In genomic region chr14:77616454-77617229, GRCh38 we compare ENCODE assay signal across 1 cellular context.
A peak's percentile ranks its signal among the peaks of the same experiment; 100 is the strongest.
TF ChIP-seq lines count a peak whose summit lies in the region.

A gene with protein sequence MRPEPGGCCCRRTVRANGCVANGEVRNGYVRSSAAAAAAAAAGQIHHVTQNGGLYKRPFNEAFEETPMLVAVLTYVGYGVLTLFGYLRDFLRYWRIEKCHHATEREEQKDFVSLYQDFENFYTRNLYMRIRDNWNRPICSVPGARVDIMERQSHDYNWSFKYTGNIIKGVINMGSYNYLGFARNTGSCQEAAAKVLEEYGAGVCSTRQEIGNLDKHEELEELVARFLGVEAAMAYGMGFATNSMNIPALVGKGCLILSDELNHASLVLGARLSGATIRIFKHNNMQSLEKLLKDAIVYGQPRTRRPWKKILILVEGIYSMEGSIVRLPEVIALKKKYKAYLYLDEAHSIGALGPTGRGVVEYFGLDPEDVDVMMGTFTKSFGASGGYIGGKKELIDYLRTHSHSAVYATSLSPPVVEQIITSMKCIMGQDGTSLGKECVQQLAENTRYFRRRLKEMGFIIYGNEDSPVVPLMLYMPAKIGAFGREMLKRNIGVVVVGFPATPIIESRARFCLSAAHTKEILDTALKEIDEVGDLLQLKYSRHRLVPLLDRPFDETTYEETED (minus strand): TSS chr14:77616637. CDS start chr14:77616579, 58 bp downstream.

TF ChIP-seq in K562, 482 proteins besides CTCF, POLR2A, EP300 and RAD21 (continued from another document and continues in another):
- TF ChIP-seq RB1 (IDR thresholded peaks at IDR 0.05; ENCODE audit: low read depth) (peak; percentile 74; the same call in 1 of the 2 replicates), ZNF668 (CRISPR knock-in tag; IDR thresholded peaks at IDR 0.05) (no peak), POLR2H (tag; IDR thresholded peaks at IDR 0.05; ENCODE audit: low read depth) (no peak), TSC22D4 (tag; IDR thresholded peaks at IDR 0.05) (no peak), E2F1 (CRISPR knock-in tag; IDR thresholded peaks at IDR 0.05) (no peak), SIN3A (IDR thresholded peaks at IDR 0.05; ENCODE audit: borderline replicate concordance in 2 of 2, control insufficient read depth in 1 of 2, low read depth in 2 of 2, low read length in 2 of 2) (peak; percentile 44 to 71; a peak in 2 of 4 replicates), SAP30 (IDR thresholded peaks at IDR 0.05; ENCODE audit: borderline replicate concordance, insufficient read depth, low read depth, low read length, poor library complexity, severe bottlenecking) (no peak), BDP1 (IDR thresholded peaks at IDR 0.05; ENCODE audit: insufficient read depth, insufficient read length) (no peak), ZNF316 (IDR thresholded peaks at IDR 0.05) (no peak), RHOXF2B (CRISPR knock-in tag; conservative IDR thresholded peaks at IDR 0.05) (no peak), E2F4 (CRISPR knock-in tag; IDR thresholded peaks at IDR 0.05; ENCODE audit: low read depth) (no peak), NFXL1 (CRISPR knock-in tag; IDR thresholded peaks at IDR 0.05) (no peak), TGIF2 (CRISPR knock-in tag; IDR thresholded peaks at IDR 0.05) (no peak), HOXB6 (CRISPR knock-in tag; IDR thresholded peaks at IDR 0.05; ENCODE audit: borderline replicate concordance) (no peak), PHB (CRISPR knock-in tag; IDR thresholded peaks at IDR 0.05) (no peak), MED1 (CRISPR knock-in tag; IDR thresholded peaks at IDR 0.05; ENCODE audit: borderline replicate concordance) (no peak), ZNF175 (CRISPR knock-in tag; IDR thresholded peaks at IDR 0.05; ENCODE audit: low read depth) (no peak), MEF2D (tag; conservative IDR thresholded peaks at IDR 0.05; ENCODE audit: low read depth) (no peak), CCAR2 (IDR thresholded peaks at IDR 0.05; ENCODE audit: low read depth, low read length) (no peak), CBX8 (IDR thresholded peaks at IDR 0.05; ENCODE audit: borderline replicate concordance, extremely low read depth, low read depth, low read length, poor library complexity, severe bottlenecking) (no peak), ZFP91 (CRISPR knock-in tag; IDR thresholded peaks at IDR 0.05) (no peak), PTBP1 (IDR thresholded peaks at IDR 0.05; ENCODE audit: low read depth, low read length) (no peak), MAFK (IDR thresholded peaks at IDR 0.05; ENCODE audit: low read length) (no peak), U2AF2 (optimal IDR thresholded peaks at IDR 0.05; ENCODE audit: low read depth, low read length) (no peak), SRSF7 (optimal IDR thresholded peaks at IDR 0.05; ENCODE audit: low read depth, low read length) (no peak), TCF7L2 (IDR thresholded peaks at IDR 0.05; ENCODE audit: low read depth, low read length) (no peak), ADNP (tag; IDR thresholded peaks at IDR 0.05) (no peak), PREB (CRISPR knock-in tag; IDR thresholded peaks at IDR 0.05) (no peak), ZNF778 (CRISPR knock-in tag; IDR thresholded peaks at IDR 0.05) (no peak), SUPT5H (IDR thresholded peaks at IDR 0.05) (peak; percentile 68), GATAD2B (IDR thresholded peaks at IDR 0.05; ENCODE audit: borderline replicate concordance) (no peak), ZC3H4 (CRISPR knock-in tag; IDR thresholded peaks at IDR 0.05; ENCODE audit: borderline replicate concordance) (no peak)
- TF ChIP-seq, protein P1, sequence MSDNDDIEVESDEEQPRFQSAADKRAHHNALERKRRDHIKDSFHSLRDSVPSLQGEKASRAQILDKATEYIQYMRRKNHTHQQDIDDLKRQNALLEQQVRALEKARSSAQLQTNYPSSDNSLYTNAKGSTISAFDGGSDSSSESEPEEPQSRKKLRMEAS (CRISPR knock-in tag; IDR thresholded peaks at IDR 0.05) = peak; percentile 21; the same call in 1 of the 2 replicates
- TF ChIP-seq, protein P2, sequence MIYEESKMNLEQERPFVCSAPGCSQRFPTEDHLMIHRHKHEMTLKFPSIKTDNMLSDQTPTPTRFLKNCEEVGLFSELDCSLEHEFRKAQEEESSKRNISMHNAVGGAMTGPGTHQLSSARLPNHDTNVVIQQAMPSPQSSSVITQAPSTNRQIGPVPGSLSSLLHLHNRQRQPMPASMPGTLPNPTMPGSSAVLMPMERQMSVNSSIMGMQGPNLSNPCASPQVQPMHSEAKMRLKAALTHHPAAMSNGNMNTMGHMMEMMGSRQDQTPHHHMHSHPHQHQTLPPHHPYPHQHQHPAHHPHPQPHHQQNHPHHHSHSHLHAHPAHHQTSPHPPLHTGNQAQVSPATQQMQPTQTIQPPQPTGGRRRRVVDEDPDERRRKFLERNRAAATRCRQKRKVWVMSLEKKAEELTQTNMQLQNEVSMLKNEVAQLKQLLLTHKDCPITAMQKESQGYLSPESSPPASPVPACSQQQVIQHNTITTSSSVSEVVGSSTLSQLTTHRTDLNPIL (CRISPR knock-in tag; IDR thresholded peaks at IDR 0.05) = no peak
- TF ChIP-seq, protein P3, sequence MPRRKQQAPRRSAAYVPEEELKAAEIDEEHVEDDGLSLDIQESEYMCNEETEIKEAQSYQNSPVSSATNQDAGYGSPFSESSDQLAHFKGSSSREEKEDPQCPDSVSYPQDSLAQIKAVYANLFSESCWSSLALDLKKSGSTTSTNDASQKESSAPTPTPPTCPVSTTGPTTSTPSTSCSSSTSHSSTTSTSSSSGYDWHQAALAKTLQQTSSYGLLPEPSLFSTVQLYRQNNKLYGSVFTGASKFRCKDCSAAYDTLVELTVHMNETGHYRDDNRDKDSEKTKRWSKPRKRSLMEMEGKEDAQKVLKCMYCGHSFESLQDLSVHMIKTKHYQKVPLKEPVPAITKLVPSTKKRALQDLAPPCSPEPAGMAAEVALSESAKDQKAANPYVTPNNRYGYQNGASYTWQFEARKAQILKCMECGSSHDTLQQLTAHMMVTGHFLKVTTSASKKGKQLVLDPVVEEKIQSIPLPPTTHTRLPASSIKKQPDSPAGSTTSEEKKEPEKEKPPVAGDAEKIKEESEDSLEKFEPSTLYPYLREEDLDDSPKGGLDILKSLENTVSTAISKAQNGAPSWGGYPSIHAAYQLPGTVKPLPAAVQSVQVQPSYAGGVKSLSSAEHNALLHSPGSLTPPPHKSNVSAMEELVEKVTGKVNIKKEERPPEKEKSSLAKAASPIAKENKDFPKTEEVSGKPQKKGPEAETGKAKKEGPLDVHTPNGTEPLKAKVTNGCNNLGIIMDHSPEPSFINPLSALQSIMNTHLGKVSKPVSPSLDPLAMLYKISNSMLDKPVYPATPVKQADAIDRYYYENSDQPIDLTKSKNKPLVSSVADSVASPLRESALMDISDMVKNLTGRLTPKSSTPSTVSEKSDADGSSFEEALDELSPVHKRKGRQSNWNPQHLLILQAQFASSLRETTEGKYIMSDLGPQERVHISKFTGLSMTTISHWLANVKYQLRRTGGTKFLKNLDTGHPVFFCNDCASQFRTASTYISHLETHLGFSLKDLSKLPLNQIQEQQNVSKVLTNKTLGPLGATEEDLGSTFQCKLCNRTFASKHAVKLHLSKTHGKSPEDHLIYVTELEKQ (CRISPR knock-in tag; IDR thresholded peaks at IDR 0.05) = no peak
- TF ChIP-seq, protein P4, sequence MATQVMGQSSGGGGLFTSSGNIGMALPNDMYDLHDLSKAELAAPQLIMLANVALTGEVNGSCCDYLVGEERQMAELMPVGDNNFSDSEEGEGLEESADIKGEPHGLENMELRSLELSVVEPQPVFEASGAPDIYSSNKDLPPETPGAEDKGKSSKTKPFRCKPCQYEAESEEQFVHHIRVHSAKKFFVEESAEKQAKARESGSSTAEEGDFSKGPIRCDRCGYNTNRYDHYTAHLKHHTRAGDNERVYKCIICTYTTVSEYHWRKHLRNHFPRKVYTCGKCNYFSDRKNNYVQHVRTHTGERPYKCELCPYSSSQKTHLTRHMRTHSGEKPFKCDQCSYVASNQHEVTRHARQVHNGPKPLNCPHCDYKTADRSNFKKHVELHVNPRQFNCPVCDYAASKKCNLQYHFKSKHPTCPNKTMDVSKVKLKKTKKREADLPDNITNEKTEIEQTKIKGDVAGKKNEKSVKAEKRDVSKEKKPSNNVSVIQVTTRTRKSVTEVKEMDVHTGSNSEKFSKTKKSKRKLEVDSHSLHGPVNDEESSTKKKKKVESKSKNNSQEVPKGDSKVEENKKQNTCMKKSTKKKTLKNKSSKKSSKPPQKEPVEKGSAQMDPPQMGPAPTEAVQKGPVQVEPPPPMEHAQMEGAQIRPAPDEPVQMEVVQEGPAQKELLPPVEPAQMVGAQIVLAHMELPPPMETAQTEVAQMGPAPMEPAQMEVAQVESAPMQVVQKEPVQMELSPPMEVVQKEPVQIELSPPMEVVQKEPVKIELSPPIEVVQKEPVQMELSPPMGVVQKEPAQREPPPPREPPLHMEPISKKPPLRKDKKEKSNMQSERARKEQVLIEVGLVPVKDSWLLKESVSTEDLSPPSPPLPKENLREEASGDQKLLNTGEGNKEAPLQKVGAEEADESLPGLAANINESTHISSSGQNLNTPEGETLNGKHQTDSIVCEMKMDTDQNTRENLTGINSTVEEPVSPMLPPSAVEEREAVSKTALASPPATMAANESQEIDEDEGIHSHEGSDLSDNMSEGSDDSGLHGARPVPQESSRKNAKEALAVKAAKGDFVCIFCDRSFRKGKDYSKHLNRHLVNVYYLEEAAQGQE (CRISPR knock-in tag; IDR thresholded peaks at IDR 0.05; ENCODE audit: low read depth) = 0 out of 2 replicates have a peak, but pooled peaks have one; percentile 44
- TF ChIP-seq, protein P5, sequence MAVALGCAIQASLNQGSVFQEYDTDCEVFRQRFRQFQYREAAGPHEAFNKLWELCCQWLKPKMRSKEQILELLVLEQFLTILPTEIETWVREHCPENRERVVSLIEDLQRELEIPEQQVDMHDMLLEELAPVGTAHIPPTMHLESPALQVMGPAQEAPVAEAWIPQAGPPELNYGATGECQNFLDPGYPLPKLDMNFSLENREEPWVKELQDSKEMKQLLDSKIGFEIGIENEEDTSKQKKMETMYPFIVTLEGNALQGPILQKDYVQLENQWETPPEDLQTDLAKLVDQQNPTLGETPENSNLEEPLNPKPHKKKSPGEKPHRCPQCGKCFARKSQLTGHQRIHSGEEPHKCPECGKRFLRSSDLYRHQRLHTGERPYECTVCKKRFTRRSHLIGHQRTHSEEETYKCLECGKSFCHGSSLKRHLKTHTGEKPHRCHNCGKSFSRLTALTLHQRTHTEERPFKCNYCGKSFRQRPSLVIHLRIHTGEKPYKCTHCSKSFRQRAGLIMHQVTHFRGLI (CRISPR knock-in tag; IDR thresholded peaks at IDR 0.05) = no peak
- TF ChIP-seq, protein P6, sequence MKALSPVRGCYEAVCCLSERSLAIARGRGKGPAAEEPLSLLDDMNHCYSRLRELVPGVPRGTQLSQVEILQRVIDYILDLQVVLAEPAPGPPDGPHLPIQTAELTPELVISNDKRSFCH (CRISPR knock-in tag; IDR thresholded peaks at IDR 0.05) = no peak
- TF ChIP-seq, protein P6 (tag; IDR thresholded peaks at IDR 0.05) = no peak
- TF ChIP-seq, protein P7, sequence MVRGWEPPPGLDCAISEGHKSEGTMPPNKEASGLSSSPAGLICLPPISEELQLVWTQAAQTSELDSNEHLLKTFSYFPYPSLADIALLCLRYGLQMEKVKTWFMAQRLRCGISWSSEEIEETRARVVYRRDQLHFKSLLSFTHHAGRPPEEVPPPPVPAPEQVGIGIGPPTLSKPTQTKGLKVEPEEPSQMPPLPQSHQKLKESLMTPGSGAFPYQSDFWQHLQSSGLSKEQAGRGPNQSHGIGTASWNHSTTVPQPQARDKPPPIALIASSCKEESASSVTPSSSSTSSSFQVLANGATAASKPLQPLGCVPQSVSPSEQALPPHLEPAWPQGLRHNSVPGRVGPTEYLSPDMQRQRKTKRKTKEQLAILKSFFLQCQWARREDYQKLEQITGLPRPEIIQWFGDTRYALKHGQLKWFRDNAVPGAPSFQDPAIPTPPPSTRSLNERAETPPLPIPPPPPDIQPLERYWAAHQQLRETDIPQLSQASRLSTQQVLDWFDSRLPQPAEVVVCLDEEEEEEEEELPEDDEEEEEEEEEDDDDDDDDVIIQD (CRISPR knock-in tag; IDR thresholded peaks at IDR 0.05) = no peak
